ENCODE assay signal across 25 cellular contexts in the genomic region with DNA sequence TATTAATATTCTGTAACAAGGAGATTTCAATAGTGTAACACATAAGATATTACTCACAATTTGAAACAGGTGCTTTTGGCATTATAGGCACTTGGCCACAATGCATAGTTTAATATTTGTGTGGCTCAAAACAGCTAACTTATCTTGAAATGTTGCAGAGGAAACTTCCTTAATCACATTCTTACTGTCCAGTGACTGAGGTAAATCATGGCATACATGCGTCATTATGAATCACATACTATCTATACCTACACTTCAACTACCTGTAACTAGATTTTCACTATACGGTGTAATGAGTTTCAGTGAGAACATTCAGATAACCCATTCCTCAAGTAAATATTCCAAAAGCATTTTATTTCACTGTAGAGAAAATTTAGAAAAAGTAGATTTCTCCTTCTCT.
"Had no signal": no experiment of that assay in that cellular context is flagged by ENCODE, and none has a peak within 500 bp of the region (broad histone marks: within the 10 kb centered on the region; RNA-seq: fewer than 3 reads in every experiment).

No MANE protein-coding gene starts in this region.

- H3K36me3 ChIP-seq: esophagus muscularis mucosa, heart right ventricle, left lung, prostate gland, right atrium auricular region, sigmoid colon, spleen, suprapubic skin, vagina had no signal

- H3K4me1 Mint-ChIP-seq: naive thymus-derived CD8-positive, alpha-beta T cell; nephron progenitor cell; stimulated activated naive CD8-positive, alpha-beta T cell treated with anti-CD3 and anti-CD28 coated beads, Interleukin-15, amount 100 ng/mL, for 72 hours had no signal

- DNase-seq: dorsolateral prefrontal cortex; effector CD4-positive, alpha-beta T cell; foreskin melanocyte; glutamatergic neuron; heart right ventricle; hippocampal formation; left cardiac atrium; left lung; naive thymus-derived CD8-positive, alpha-beta T cell; nephron progenitor cell; nucleus accumbens; sigmoid colon; spleen; stimulated activated CD4-positive, alpha-beta T cell treated with anti-CD3 and anti-CD28 coated beads, Interleukin-2, amount 100 ng/mL, for 48 hours; stimulated activated naive CD4-positive, alpha-beta T cell; stimulated activated naive CD8-positive, alpha-beta T cell treated with anti-CD3 and anti-CD28 coated beads, Interleukin-15, amount 100 ng/mL, for 72 hours; trophoblast cell had no signal

- H3K9me3 ChIP-seq: esophagus muscularis mucosa, heart right ventricle, left lung, prostate gland, right atrium auricular region, sigmoid colon, spleen, suprapubic skin, vagina had no signal

- ATAC-seq: heart right ventricle; left cardiac atrium; left lung; naive thymus-derived CD8-positive, alpha-beta T cell; stimulated activated naive CD8-positive, alpha-beta T cell treated with anti-CD3 and anti-CD28 coated beads, Interleukin-15, amount 100 ng/mL, for 72 hours had no signal

- H3K4me3 Mint-ChIP-seq: naive thymus-derived CD8-positive, alpha-beta T cell; nephron progenitor cell; stimulated activated naive CD8-positive, alpha-beta T cell treated with anti-CD3 and anti-CD28 coated beads, Interleukin-15, amount 100 ng/mL, for 72 hours had no signal

- H3K27me3 ChIP-seq: dorsolateral prefrontal cortex, esophagus muscularis mucosa, heart right ventricle, left lung, right atrium auricular region, sigmoid colon, spleen, suprapubic skin, vagina had no signal

- H3K36me3 Mint-ChIP-seq: naive thymus-derived CD8-positive, alpha-beta T cell had no signal

- FAIRE-seq: colon, islet of Langerhans had no signal

- H3K27me3 Mint-ChIP-seq: stimulated activated naive CD8-positive, alpha-beta T cell treated with anti-CD3 and anti-CD28 coated beads, Interleukin-15, amount 100 ng/mL, for 72 hours had no signal

- H3K4me3 ChIP-seq: dorsolateral prefrontal cortex, esophagus muscularis mucosa, heart right ventricle, left lung, prostate gland, right atrium auricular region, sigmoid colon, spleen, suprapubic skin, vagina had no signal

- H3K27ac ChIP-seq: dorsolateral prefrontal cortex, epithelial cell of prostate, esophagus muscularis mucosa, heart right ventricle, left lung, prostate gland, right atrium auricular region, sigmoid colon, spleen, suprapubic skin, vagina had no signal

- H3K27ac Mint-ChIP-seq: naive thymus-derived CD8-positive, alpha-beta T cell; nephron progenitor cell; stimulated activated naive CD8-positive, alpha-beta T cell treated with anti-CD3 and anti-CD28 coated beads, Interleukin-15, amount 100 ng/mL, for 72 hours had no signal

- H3K4me1 ChIP-seq: heart right ventricle, left lung, prostate gland, right atrium auricular region, spleen, suprapubic skin, vagina had no signal

- H3K9me3 Mint-ChIP-seq: naive thymus-derived CD8-positive, alpha-beta T cell; nephron progenitor cell; stimulated activated naive CD8-positive, alpha-beta T cell treated with anti-CD3 and anti-CD28 coated beads, Interleukin-15, amount 100 ng/mL, for 72 hours had no signal
